In the genomic region with DNA sequence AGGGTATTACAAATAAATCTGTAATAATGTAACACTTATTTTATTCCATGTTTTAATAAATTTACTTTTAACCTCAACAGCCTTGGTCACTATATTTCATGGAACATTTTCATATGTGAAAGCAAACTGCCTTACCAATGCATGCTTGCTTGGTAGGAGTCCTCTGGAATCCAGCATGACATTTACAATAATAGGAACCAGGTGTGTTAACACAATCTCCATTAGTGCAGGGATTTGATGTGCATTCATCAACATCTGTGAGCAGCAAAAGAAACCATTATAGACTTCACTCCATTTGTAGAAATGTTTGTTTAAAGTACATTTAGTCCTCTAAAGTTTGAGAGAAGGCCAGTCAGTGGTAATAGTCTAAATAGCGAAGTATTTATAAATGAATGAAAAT, we compare ENCODE assay signal across 23 cellular contexts.
DNase-seq lines count a peak whose midpoint lies in the region; ATAC-seq and TF ChIP-seq lines count a peak whose summit lies in the region.
"Had no signal": no experiment of that assay in that cellular context is flagged by ENCODE, and none has a peak within 500 bp of the region (broad histone marks: within the 10 kb centered on the region; RNA-seq: fewer than 3 reads in every experiment).

No MANE protein-coding gene starts in this region.

- H3K4me3 ChIP-seq in IMR-90 (ENCODE audit: insufficient read depth, low read depth, low read length), result no peak overlapping the region
- H3K4me3 ChIP-seq in astrocyte of the cerebellum (ENCODE audit: low read depth, low read length), result no peak overlapping the region
- no peak overlapping the region for H3K4me3 ChIP-seq in foreskin fibroblast (ENCODE audit: low read depth in 1 of 2, low read length in 2 of 2)
- H3K4me3 ChIP-seq in sigmoid colon, result no peak overlapping the region
- no peak overlapping the region for H3K4me3 ChIP-seq in mucosa of descending colon
- H3K4me3 ChIP-seq: BLaER1, GM12878, GM23338 had no signal

- no peak overlapping the region for H2AK9ac ChIP-seq in IMR-90 (replicated peaks; ENCODE audit: low read depth, low read length, poor library complexity)

- TF ChIP-seq CTCF in IMR-90 (conservative IDR thresholded peaks at IDR 0.05; ENCODE audit: low read depth, low read length), result no peak
- no peak for TF ChIP-seq CTCF in astrocyte of the cerebellum (IDR thresholded peaks at IDR 0.05; ENCODE audit: low read depth, low read length, missing control alignments)
- no peak for TF ChIP-seq CTCF in foreskin fibroblast (IDR thresholded peaks at IDR 0.05; ENCODE audit: low read depth, low read length)
- no peak for TF ChIP-seq CTCF in nephron progenitor cell (IDR thresholded peaks at IDR 0.05)
- TF ChIP-seq CTCF in sigmoid colon (IDR thresholded peaks at IDR 0.05), result no peak
- no peak for TF ChIP-seq CTCF in mucosa of descending colon (IDR thresholded peaks at IDR 0.05)

- H3K4ac ChIP-seq in IMR-90 (ENCODE audit: low read depth, low read length), result no peak overlapping the region

- no peaks in the 10 kb centered on the region for H3K9me3 Mint-ChIP-seq in nephron progenitor cell
- H3K9me3 Mint-ChIP-seq: CD4-positive, alpha-beta T cell; GM23338 had no signal

- H2BK15ac ChIP-seq in IMR-90 (ENCODE audit: low read depth, low read length), result no peak overlapping the region

- H3K23ac ChIP-seq in IMR-90 (ENCODE audit: low read depth, low read length), result no peak overlapping the region

- no peak overlapping the region for H3K14ac ChIP-seq in IMR-90 (replicated peaks; ENCODE audit: low read depth, low read length)

- CTCF ChIA-PET in IMR-90 (lab: Yijun Ruan, JAX), result no interaction called here

- H2AFZ ChIP-seq in IMR-90 (replicated peaks; ENCODE audit: low read length, poor library complexity), result no peak overlapping the region
- H2AFZ ChIP-seq: GM23338 had no signal

- dilution Hi-C loops in IMR-90 (cut with HindIII; ENCODE audit: low sequenced_read_pairs, unreplicated experiment), result no loop called here

- H3K4me1 Mint-ChIP-seq in nephron progenitor cell, result peaks cover 53% of the 10 kb centered on the region
- H3K4me1 Mint-ChIP-seq: GM23338 had no signal

- no CpG with 5 or more reads among the region's 1 CpG for WGBS in IMR-90 (ENCODE audit: extremely low coverage in 2 of 2, insufficient read length in 1 of 2), 2 experiments
- WGBS in sigmoid colon, 2 donors, result 81 to 82% methylated on average over 1 of the region's 1 CpG

- in situ Hi-C loops in IMR-90 (cut with MboI; ENCODE audit: low sequenced_read_pairs) (no loop called here), astrocyte of the cerebellum (cut with HindIII; ENCODE audit: low sequenced_read_pairs) (no loop called here)

- H4K5ac ChIP-seq in IMR-90 (ENCODE audit: low read depth, low read length), result no peak overlapping the region

- no peak overlapping the region for H4K91ac ChIP-seq in IMR-90 (ENCODE audit: insufficient read depth, low read depth, low read length)

- no peak for TF ChIP-seq RAD21 in IMR-90 (IDR thresholded peaks at IDR 0.05; ENCODE audit: low read length)

- no peak overlapping the region for H3K56ac ChIP-seq in IMR-90 (ENCODE audit: extremely low read depth, insufficient read depth, low read length)

- peaks cover 38% of the 10 kb centered on the region for H3K36me3 Mint-ChIP-seq in nephron progenitor cell (ENCODE audit: low read depth)

- no peak overlapping the region for H3K4me2 ChIP-seq in IMR-90 (ENCODE audit: low read depth, low read length)
- H3K4me2 ChIP-seq: BLaER1, GM23338 had no signal

- DNase-seq in IMR-90 (peak; percentile 3), astrocyte of the cerebellum (ENCODE audit: low read depth) (peak; percentile 42), foreskin fibroblast (peak; percentile 3 to 47), nephron progenitor cell (no peak), sigmoid colon (no peak), mucosa of descending colon (no peak), retina (no peak), NCI-H1105 (lab: John Stamatoyannopoulos, UW) (no peak)
- DNase-seq: CD4-positive, alpha-beta T cell; COR-L47; DMS79; HCEC 1CT; Kasumi-1; NCI-H1417; NCI-H1694 treated with DMSO at 0.1 percent for 48 hours; NCI-H2081 treated with DMSO at 0.1 percent for 48 hours; NCI-H446; NCI-H526; PC-3; SHP77 had no signal

- H2BK5ac ChIP-seq in IMR-90 (ENCODE audit: low read depth, low read length, poor library complexity, severe bottlenecking), result no peak overlapping the region

- no peaks in the 10 kb centered on the region for H3K27me3 ChIP-seq in IMR-90 (ENCODE audit: control insufficient read depth, insufficient read depth, low read length)
- H3K27me3 ChIP-seq in sigmoid colon, result no peaks in the 10 kb centered on the region
- H3K27me3 ChIP-seq: BLaER1 had no signal

- peak overlapping the region; percentile 55 for H3K27ac Mint-ChIP-seq in nephron progenitor cell
- H3K27ac Mint-ChIP-seq: CD4-positive, alpha-beta T cell had no signal

- no peaks in the 10 kb centered on the region for H3K4me1 ChIP-seq in IMR-90 (ENCODE audit: control insufficient read depth, insufficient read depth, low read length)
- peaks cover 0 to 3% (median 0%) of the 10 kb centered on the region in 4 donors for H3K4me1 ChIP-seq in sigmoid colon
- H3K4me1 ChIP-seq in mucosa of descending colon (ENCODE audit: low read depth), result no peaks in the 10 kb centered on the region
- H3K4me1 ChIP-seq: BLaER1 had no signal

- no peak overlapping the region for H4K8ac ChIP-seq in IMR-90 (ENCODE audit: low read depth in 2 of 2, low read length in 2 of 2)

- no peaks in the 10 kb centered on the region for H3K27me3 Mint-ChIP-seq in nephron progenitor cell (ENCODE audit: low read depth, poor library complexity)

- no peak for TF ChIP-seq EP300 in sigmoid colon (IDR thresholded peaks at IDR 0.05)

- TF ChIP-seq POLR2A in IMR-90 (IDR thresholded peaks at IDR 0.05; ENCODE audit: low read depth, low read length), result no peak
- no peak for TF ChIP-seq POLR2A in sigmoid colon (IDR thresholded peaks at IDR 0.05)

- H3K4me3 Mint-ChIP-seq in nephron progenitor cell, result no peak overlapping the region
- H3K4me3 Mint-ChIP-seq: CD4-positive, alpha-beta T cell; GM23338 had no signal

- H3K9me3 ChIP-seq in IMR-90 (ENCODE audit: control insufficient read depth, insufficient read depth, low read length) (no peaks in the 10 kb centered on the region), sigmoid colon (no peaks in the 10 kb centered on the region), mucosa of descending colon (no peaks in the 10 kb centered on the region)
- H3K9me3 ChIP-seq: BLaER1 had no signal

- H4K20me1 ChIP-seq in IMR-90 (ENCODE audit: insufficient read depth, low read length), result no peaks in the 10 kb centered on the region
- H4K20me1 ChIP-seq: BLaER1 had no signal

- H3K79me1 ChIP-seq in IMR-90 (ENCODE audit: low read depth in 1 of 2, low read length in 2 of 2), result no peaks in the 10 kb centered on the region

- H2BK120ac ChIP-seq in IMR-90 (ENCODE audit: low read depth, low read length), result no peak overlapping the region

- POLR2A ChIA-PET in IMR-90 (lab: Charles Lee; ENCODE audit: unreplicated experiment), result no interaction called here

- intact Hi-C loops in IMR-90 (cut with micrococcal nuclease) (loop anchor here (10.0 kb wide), 1 partner anchor 296 kb away; no protein-coding TSS in a partner anchor), sigmoid colon (cut with DNase I) (no loop called here), mucosa of descending colon (cut with DNase I, micrococcal nuclease) (no loop called here)

- no TSS peak for BruUV-seq in IMR-90 (replicated peaks; lab: Mats Ljungman, UMichigan)

- H3K27ac ChIP-seq in IMR-90 (ENCODE audit: insufficient read depth, low read length) (no peak overlapping the region), sigmoid colon (no peak overlapping the region)
- H3K27ac ChIP-seq: BLaER1 had no signal

- H2AK5ac ChIP-seq in IMR-90 (ENCODE audit: low read depth, low read length), result no peak overlapping the region

- peaks cover 2% of the 10 kb centered on the region; the same call in 1 of the 2 replicates for H3K9me1 ChIP-seq in IMR-90 (ENCODE audit: insufficient read depth, low read length)

- H3K9ac ChIP-seq in IMR-90 (ENCODE audit: low read depth, low read length), result no peak overlapping the region
- H3K9ac ChIP-seq: BLaER1 had no signal

- H3K36me3 ChIP-seq in IMR-90 (ENCODE audit: control insufficient read depth, insufficient read depth, low read length) (peaks cover 4% of the 10 kb centered on the region; the same call in 1 of the 2 replicates), sigmoid colon (no peaks in the 10 kb centered on the region), mucosa of descending colon (ENCODE audit: low read depth) (no peaks in the 10 kb centered on the region)
- H3K36me3 ChIP-seq: BLaER1 had no signal

- H2BK20ac ChIP-seq in IMR-90 (ENCODE audit: low read depth, low read length), result no peak overlapping the region

- no peak overlapping the region for H3K18ac ChIP-seq in IMR-90 (ENCODE audit: low read depth, low read length)

- ATAC-seq in IMR-90 (ENCODE audit: low read depth) (peak; percentile 49), mucosa of descending colon (no peak)
- ATAC-seq: GM23338, PC-3 had no signal

TF ChIP-seq in IMR-90, 13 proteins besides CTCF, POLR2A, EP300 and RAD21 (continues in another document):
- TF ChIP-seq RFX5 (IDR thresholded peaks at IDR 0.05; ENCODE audit: low read depth, low read length) (no peak), FOS (IDR thresholded peaks at IDR 0.05; ENCODE audit: low read depth, low read length) (no peak), CHD1 (IDR thresholded peaks at IDR 0.05; ENCODE audit: low read depth, low read length) (no peak), SMC3 (IDR thresholded peaks at IDR 0.05; ENCODE audit: low read depth, low read length) (no peak), RCOR1 (IDR thresholded peaks at IDR 0.05; ENCODE audit: insufficient replicate concordance, low read length) (no peak), MAZ (IDR thresholded peaks at IDR 0.05; ENCODE audit: borderline replicate concordance, low read depth, low read length) (no peak), CEBPB (IDR thresholded peaks at IDR 0.05; ENCODE audit: low read depth, low read length) (no peak), NFE2L2 (IDR thresholded peaks at IDR 0.05; ENCODE audit: low read depth, low read length) (no peak), MXI1 (IDR thresholded peaks at IDR 0.05; ENCODE audit: borderline replicate concordance, low read depth, low read length) (no peak), MAFK (IDR thresholded peaks at IDR 0.05; ENCODE audit: low read depth, low read length) (no peak), BHLHE40 (IDR thresholded peaks at IDR 0.05; ENCODE audit: low read depth, low read length) (no peak)
- TF ChIP-seq, protein P1, sequence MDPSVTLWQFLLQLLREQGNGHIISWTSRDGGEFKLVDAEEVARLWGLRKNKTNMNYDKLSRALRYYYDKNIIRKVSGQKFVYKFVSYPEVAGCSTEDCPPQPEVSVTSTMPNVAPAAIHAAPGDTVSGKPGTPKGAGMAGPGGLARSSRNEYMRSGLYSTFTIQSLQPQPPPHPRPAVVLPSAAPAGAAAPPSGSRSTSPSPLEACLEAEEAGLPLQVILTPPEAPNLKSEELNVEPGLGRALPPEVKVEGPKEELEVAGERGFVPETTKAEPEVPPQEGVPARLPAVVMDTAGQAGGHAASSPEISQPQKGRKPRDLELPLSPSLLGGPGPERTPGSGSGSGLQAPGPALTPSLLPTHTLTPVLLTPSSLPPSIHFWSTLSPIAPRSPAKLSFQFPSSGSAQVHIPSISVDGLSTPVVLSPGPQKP (IDR thresholded peaks at IDR 0.05; ENCODE audit: borderline replicate concordance, low read depth, low read length), result no peak

Comparison
In these comparisons a context has a peak if more than half of its experiments do, and no peak if none do; other contexts are left out.
1. DNase-seq: peak in IMR-90 (single experiment), astrocyte of the cerebellum (single experiment) and foreskin fibroblast (2 of 2); none in nephron progenitor cell (single experiment), sigmoid colon (single experiment), mucosa of descending colon (0 of 3), retina (single experiment) and NCI-H1105 (single experiment).